In the genomic region with DNA sequence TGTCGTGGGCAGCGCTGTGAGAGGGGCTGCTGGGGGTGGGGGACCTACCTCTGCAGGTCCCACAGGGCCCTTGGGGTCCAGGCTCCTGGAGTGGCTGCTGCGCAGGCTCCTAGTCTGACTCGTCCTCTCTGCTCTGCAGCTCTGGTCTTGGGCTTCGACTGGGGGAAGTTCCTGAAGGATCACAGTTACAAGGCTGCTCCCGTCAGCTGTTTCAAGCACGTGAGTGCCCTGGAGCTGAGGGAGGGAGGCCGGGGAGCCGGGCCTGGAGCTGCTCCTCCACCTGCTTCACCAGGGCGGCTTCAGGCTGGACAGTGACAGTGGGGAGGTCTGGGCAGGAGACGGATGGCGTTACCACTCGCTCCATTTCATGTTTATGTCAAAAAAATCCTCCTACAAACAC, we compare ENCODE assay signal across 9 cellular contexts. TPM values are rescaled to one million over a fixed set of nuclear protein-coding genes. Genes with fewer than 3 reads are reported as not detected.
DNase-seq lines count a peak whose midpoint lies in the region; ATAC-seq and TF ChIP-seq lines count a peak whose summit lies in the region.
"Had no signal": no experiment of that assay in that cellular context is flagged by ENCODE, and none has a peak within 500 bp of the region (broad histone marks: within the 10 kb centered on the region; RNA-seq: fewer than 3 reads in every experiment).

No MANE protein-coding gene starts in this region.

- H3K27me3 ChIP-seq in right atrium auricular region (no peaks in the 10 kb centered on the region), subcutaneous abdominal adipose tissue (ENCODE audit: control insufficient read depth in 5 of 5, insufficient read depth in 4 of 5, low read length in 5 of 5) (no peaks in the 10 kb centered on the region)

- peak overlapping the region in 1 of 2 donors; percentile 10 for H3K4me3 ChIP-seq in right atrium auricular region
- peak overlapping the region in 3 of 5 donors; percentile 28 to 47 (median 45) for H3K4me3 ChIP-seq in subcutaneous abdominal adipose tissue (ENCODE audit: low read depth in 1 of 5, low read length in 5 of 5)
- H3K4me3 ChIP-seq: A549 had no signal

- no peaks in the 10 kb centered on the region for H3K9me3 Mint-ChIP-seq in activated naive CD4-positive, alpha-beta T cell treated with anti-CD3 and anti-CD28 coated beads, Interleukin-2, amount 50 U/mL, for 72 hours

- peak overlapping the region; percentile 89 to 94 for H3K27ac Mint-ChIP-seq in activated naive CD4-positive, alpha-beta T cell treated with anti-CD3 and anti-CD28 coated beads, Interleukin-2, amount 50 U/mL, for 72 hours

- H3K36me3 ChIP-seq in right atrium auricular region = peaks cover 50% of the 10 kb centered on the region
- H3K36me3 ChIP-seq in subcutaneous abdominal adipose tissue (ENCODE audit: control insufficient read depth in 5 of 5, insufficient read depth in 5 of 5, low read length in 5 of 5) = peaks cover 0 to 45% (median 27%) of the 10 kb centered on the region in 5 donors

- DNase-seq in NCI-H510A treated with DMSO at 0.1 percent for 48 hours (lab: John Stamatoyannopoulos, UW) (peak; percentile 52), NCI-H510A (lab: John Stamatoyannopoulos, UW) (no peak), right atrium auricular region (ENCODE audit: low spot score) (no peak), NCI-H2227 treated with DMSO at 0.1 percent for 48 hours (lab: John Stamatoyannopoulos, UW) (no peak)
- DNase-seq in activated naive CD4-positive, alpha-beta T cell treated with anti-CD3 and anti-CD28 coated beads, Interleukin-2, amount 50 U/mL, for 72 hours (ENCODE audit: low spot score in 2 of 2) = no peak

- no peak for TF ChIP-seq CTCF in right atrium auricular region (IDR thresholded peaks at IDR 0.05)

- no peak for ATAC-seq in activated naive CD4-positive, alpha-beta T cell treated with anti-CD3 and anti-CD28 coated beads, Interleukin-2, amount 50 U/mL, for 72 hours
- no peak for ATAC-seq in HG02970 (IDR thresholded peaks at IDR 0.05; ENCODE audit: low FRiP score, unreplicated experiment)
- ATAC-seq in HG03342 (IDR thresholded peaks at IDR 0.05; ENCODE audit: unreplicated experiment) = no peak
- ATAC-seq: A549 had no signal

- H3K36me3 Mint-ChIP-seq in activated naive CD4-positive, alpha-beta T cell treated with anti-CD3 and anti-CD28 coated beads, Interleukin-2, amount 50 U/mL, for 72 hours = peaks cover 15 to 25% of the 10 kb centered on the region in 2 donors

- H3K4me1 ChIP-seq in right atrium auricular region (peaks cover 0 to 28% of the 10 kb centered on the region in 2 donors), subcutaneous abdominal adipose tissue (ENCODE audit: control insufficient read depth in 5 of 5, insufficient read depth in 5 of 5, low read length in 5 of 5) (peaks cover 5 to 31% (median 29%) of the 10 kb centered on the region in 5 donors)

- H3K9me3 ChIP-seq in right atrium auricular region (no peaks in the 10 kb centered on the region), subcutaneous abdominal adipose tissue (ENCODE audit: control insufficient read depth in 5 of 5, low read length in 5 of 5) (no peaks in the 10 kb centered on the region)
- H3K9me3 ChIP-seq: A549 had no signal

- peak overlapping the region in 3 of 5 donors; percentile 46 to 66 (median 56) for H3K9ac ChIP-seq in subcutaneous abdominal adipose tissue (ENCODE audit: low read length in 5 of 5)

- H3K27ac ChIP-seq in right atrium auricular region = peak overlapping the region; percentile 59 to 73
- peak overlapping the region; percentile 54 for H3K27ac ChIP-seq in subcutaneous abdominal adipose tissue (ENCODE audit: low read depth, low read length)

RNA-seq across cellular contexts. Expression of gene L3MBTL2, which starts 11.9 kb away (rescaled TPM):
- 10 to 100 TPM; 30.5 to 34.4 TPM for total RNA-seq in activated naive CD4-positive, alpha-beta T cell treated with anti-CD3 and anti-CD28 coated beads, Interleukin-2, amount 50 U/mL, for 72 hours
- total RNA-seq in right atrium auricular region = 10 to 100 TPM in 1 of 2 donors, 1 to 10 TPM in 1; 9.0 to 14.6 TPM

RNA-seq across cellular contexts. Expression of gene CHADL, which starts 23.7 kb away (rescaled TPM):
- total RNA-seq in activated naive CD4-positive, alpha-beta T cell treated with anti-CD3 and anti-CD28 coated beads, Interleukin-2, amount 50 U/mL, for 72 hours = under 1 TPM; 0.20 to 0.29 TPM
- 10 to 100 TPM in 1 of 2 donors, 1 to 10 TPM in 1; 8.3 to 16.1 TPM for total RNA-seq in right atrium auricular region

Comparison
In these comparisons a context has a peak if more than half of its experiments do, and no peak if none do; other contexts are left out.
1. RNA of gene CHADL, which starts 23.7 kb away (total RNA-seq): 8.3 to 16.1 TPM in right atrium auricular region; 0.20 to 0.29 TPM in activated naive CD4-positive, alpha-beta T cell treated with anti-CD3 and anti-CD28 coated beads, Interleukin-2, amount 50 U/mL, for 72 hours; every median in the first group is over 4 times any median in the second.